In the genomic region with DNA sequence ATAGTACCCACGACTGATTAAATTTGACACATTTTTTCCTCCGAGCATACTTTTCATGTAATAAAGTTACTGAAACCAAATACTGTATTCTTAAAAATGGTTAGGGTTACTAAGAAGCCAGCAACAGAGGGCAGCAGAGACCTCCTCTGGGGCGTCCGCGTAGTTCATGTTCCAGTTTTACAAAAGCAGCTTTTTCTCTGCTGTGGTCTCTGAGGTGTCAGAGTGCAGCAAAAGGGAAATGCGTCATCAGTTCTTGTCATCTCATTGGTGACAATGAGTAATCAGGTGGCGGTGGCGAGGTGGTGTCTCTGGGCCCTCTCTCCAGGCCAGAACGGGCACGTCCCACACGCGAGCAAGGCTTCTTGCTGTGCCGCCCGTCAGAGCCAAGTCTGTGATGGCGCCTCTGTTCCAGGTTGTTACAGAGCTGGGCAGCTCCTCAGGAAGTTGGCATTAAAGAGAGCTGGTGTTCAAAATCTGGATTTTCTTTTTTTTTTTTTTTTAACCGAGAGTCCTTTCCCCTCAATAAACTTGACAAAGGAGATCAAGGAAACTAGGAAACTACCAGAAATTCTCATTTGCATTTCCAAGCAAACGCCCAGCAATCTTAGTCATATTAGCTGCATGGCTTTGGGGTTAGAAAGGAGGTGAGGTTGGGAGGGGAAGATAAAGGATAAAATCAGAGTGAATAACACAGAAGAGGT, we compare ENCODE assay signal across 1 cellular context.
A peak's percentile ranks its signal among the peaks of the same experiment; 100 is the strongest.
TF ChIP-seq lines count a peak whose summit lies in the region.

No MANE protein-coding gene starts in this region.

TF ChIP-seq in GM12878, 131 proteins besides CTCF, POLR2A, EP300 and RAD21 (continued from another document and continues in another):
- peak; percentile 16; the same call in 1 of the 2 replicates for TF ChIP-seq HSF1 (IDR thresholded peaks at IDR 0.05; ENCODE audit: low read depth, low read length)
- peak; percentile 76; the same call in 1 of the 2 replicates for TF ChIP-seq RB1 (IDR thresholded peaks at IDR 0.05; ENCODE audit: borderline replicate concordance)
- TF ChIP-seq, protein P1, sequence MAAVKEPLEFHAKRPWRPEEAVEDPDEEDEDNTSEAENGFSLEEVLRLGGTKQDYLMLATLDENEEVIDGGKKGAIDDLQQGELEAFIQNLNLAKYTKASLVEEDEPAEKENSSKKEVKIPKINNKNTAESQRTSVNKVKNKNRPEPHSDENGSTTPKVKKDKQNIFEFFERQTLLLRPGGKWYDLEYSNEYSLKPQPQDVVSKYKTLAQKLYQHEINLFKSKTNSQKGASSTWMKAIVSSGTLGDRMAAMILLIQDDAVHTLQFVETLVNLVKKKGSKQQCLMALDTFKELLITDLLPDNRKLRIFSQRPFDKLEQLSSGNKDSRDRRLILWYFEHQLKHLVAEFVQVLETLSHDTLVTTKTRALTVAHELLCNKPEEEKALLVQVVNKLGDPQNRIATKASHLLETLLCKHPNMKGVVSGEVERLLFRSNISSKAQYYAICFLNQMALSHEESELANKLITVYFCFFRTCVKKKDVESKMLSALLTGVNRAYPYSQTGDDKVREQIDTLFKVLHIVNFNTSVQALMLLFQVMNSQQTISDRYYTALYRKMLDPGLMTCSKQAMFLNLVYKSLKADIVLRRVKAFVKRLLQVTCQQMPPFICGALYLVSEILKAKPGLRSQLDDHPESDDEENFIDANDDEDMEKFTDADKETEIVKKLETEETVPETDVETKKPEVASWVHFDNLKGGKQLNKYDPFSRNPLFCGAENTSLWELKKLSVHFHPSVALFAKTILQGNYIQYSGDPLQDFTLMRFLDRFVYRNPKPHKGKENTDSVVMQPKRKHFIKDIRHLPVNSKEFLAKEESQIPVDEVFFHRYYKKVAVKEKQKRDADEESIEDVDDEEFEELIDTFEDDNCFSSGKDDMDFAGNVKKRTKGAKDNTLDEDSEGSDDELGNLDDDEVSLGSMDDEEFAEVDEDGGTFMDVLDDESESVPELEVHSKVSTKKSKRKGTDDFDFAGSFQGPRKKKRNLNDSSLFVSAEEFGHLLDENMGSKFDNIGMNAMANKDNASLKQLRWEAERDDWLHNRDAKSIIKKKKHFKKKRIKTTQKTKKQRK (IDR thresholded peaks at IDR 0.05; ENCODE audit: low read depth, low read length): no peak
- peak; percentile 80 for TF ChIP-seq MTA2 (IDR thresholded peaks at IDR 0.05; ENCODE audit: low read depth)
- no peak for TF ChIP-seq ZBED1 (IDR thresholded peaks at IDR 0.05; ENCODE audit: borderline replicate concordance)
- no peak for TF ChIP-seq MYC (IDR thresholded peaks at IDR 0.05; ENCODE audit: insufficient read depth, insufficient read length, insufficient replicate concordance, low read length, severe bottlenecking)
- TF ChIP-seq, protein P2, sequence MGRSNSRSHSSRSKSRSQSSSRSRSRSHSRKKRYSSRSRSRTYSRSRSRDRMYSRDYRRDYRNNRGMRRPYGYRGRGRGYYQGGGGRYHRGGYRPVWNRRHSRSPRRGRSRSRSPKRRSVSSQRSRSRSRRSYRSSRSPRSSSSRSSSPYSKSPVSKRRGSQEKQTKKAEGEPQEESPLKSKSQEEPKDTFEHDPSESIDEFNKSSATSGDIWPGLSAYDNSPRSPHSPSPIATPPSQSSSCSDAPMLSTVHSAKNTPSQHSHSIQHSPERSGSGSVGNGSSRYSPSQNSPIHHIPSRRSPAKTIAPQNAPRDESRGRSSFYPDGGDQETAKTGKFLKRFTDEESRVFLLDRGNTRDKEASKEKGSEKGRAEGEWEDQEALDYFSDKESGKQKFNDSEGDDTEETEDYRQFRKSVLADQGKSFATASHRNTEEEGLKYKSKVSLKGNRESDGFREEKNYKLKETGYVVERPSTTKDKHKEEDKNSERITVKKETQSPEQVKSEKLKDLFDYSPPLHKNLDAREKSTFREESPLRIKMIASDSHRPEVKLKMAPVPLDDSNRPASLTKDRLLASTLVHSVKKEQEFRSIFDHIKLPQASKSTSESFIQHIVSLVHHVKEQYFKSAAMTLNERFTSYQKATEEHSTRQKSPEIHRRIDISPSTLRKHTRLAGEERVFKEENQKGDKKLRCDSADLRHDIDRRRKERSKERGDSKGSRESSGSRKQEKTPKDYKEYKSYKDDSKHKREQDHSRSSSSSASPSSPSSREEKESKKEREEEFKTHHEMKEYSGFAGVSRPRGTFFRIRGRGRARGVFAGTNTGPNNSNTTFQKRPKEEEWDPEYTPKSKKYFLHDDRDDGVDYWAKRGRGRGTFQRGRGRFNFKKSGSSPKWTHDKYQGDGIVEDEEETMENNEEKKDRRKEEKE (IDR thresholded peaks at IDR 0.05): no peak
- TF ChIP-seq BCL11A (IDR thresholded peaks at IDR 0.05; ENCODE audit: low read depth, low read length): peak; percentile 57; the same call in 1 of the 2 replicates
- peak; percentile 80 for TF ChIP-seq CBX5 (IDR thresholded peaks at IDR 0.05; ENCODE audit: low read depth)
- TF ChIP-seq ATF2 (IDR thresholded peaks at IDR 0.05; ENCODE audit: low read length): peak; percentile 87
- no peak; the same call in 1 of the 2 replicates for TF ChIP-seq SREBF2 (IDR thresholded peaks at IDR 0.05; ENCODE audit: low read length)
- peak; percentile 31 for TF ChIP-seq USF1 (IDR thresholded peaks at IDR 0.05; ENCODE audit: borderline replicate concordance, extremely low read length, insufficient read depth, low read depth, low read length)
- TF ChIP-seq SMAD1 (IDR thresholded peaks at IDR 0.05; ENCODE audit: low read depth, partially characterized antibody): peak; percentile 89
- peak; percentile 78 for TF ChIP-seq CBFB (IDR thresholded peaks at IDR 0.05; ENCODE audit: low read depth)
- peak; percentile 96 for TF ChIP-seq NR2F1 (conservative IDR thresholded peaks at IDR 0.05)
- TF ChIP-seq ATF7 (IDR thresholded peaks at IDR 0.05; ENCODE audit: low read depth): peak; percentile 95
- peak; percentile 75; the same call in 1 of the 2 replicates for TF ChIP-seq DPF2 (IDR thresholded peaks at IDR 0.05)
- TF ChIP-seq SMC3 (IDR thresholded peaks at IDR 0.05; ENCODE audit: borderline replicate concordance, low read length): peak; percentile 89
- TF ChIP-seq SIX5 (IDR thresholded peaks at IDR 0.05; ENCODE audit: low read depth, low read length, severe bottlenecking): no peak
- TF ChIP-seq MEF2B (IDR thresholded peaks at IDR 0.05; ENCODE audit: partially characterized antibody, poor library complexity, severe bottlenecking): peak; percentile 58
- TF ChIP-seq NR2C1 (IDR thresholded peaks at IDR 0.05): peak; percentile 83
- peak; percentile 78 for TF ChIP-seq MAX (IDR thresholded peaks at IDR 0.05; ENCODE audit: low read depth, low read length)
- peak; percentile 76; the same call in 1 of the 2 replicates for TF ChIP-seq ZBTB40 (IDR thresholded peaks at IDR 0.05; ENCODE audit: borderline replicate concordance)
- peak; percentile 69 for TF ChIP-seq YY1 (IDR thresholded peaks at IDR 0.05; ENCODE audit: low read depth, low read length)
- no peak for TF ChIP-seq ZNF622 (IDR thresholded peaks at IDR 0.05)
- TF ChIP-seq SPI1 (IDR thresholded peaks at IDR 0.05; ENCODE audit: borderline replicate concordance, insufficient read depth, low read depth, low read length): no peak
- TF ChIP-seq, protein P3, sequence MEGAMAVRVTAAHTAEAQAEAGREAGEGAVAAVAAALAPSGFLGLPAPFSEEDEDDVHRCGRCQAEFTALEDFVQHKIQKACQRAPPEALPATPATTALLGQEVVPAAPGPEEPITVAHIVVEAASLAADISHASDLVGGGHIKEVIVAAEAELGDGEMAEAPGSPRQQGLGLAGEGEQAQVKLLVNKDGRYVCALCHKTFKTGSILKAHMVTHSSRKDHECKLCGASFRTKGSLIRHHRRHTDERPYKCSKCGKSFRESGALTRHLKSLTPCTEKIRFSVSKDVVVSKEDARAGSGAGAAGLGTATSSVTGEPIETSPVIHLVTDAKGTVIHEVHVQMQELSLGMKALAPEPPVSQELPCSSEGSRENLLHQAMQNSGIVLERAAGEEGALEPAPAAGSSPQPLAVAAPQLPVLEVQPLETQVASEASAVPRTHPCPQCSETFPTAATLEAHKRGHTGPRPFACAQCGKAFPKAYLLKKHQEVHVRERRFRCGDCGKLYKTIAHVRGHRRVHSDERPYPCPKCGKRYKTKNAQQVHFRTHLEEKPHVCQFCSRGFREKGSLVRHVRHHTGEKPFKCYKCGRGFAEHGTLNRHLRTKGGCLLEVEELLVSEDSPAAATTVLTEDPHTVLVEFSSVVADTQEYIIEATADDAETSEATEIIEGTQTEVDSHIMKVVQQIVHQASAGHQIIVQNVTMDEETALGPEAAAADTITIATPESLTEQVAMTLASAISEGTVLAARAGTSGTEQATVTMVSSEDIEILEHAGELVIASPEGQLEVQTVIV (IDR thresholded peaks at IDR 0.05; ENCODE audit: borderline replicate concordance, partially characterized antibody): peak; percentile 36
- TF ChIP-seq HDAC2 (IDR thresholded peaks at IDR 0.05): no peak
- TF ChIP-seq RUNX3 (IDR thresholded peaks at IDR 0.05; ENCODE audit: low read length): peak; percentile 92
- peak; percentile 80; the same call in 1 of the 2 replicates for TF ChIP-seq TAF1 (IDR thresholded peaks at IDR 0.05; ENCODE audit: borderline replicate concordance, low read depth, low read length)
- TF ChIP-seq E2F8 (IDR thresholded peaks at IDR 0.05; ENCODE audit: low read depth, partially characterized antibody): peak; percentile 39
- no peak for TF ChIP-seq MYB (IDR thresholded peaks at IDR 0.05; ENCODE audit: borderline replicate concordance, low read depth, low read length)
- TF ChIP-seq RAD51 (IDR thresholded peaks at IDR 0.05): peak; percentile 80
